ENCODE assay signal across 1 cellular context in genomic region chr18:46621111-46621766, GRCh38.
TF ChIP-seq lines count a peak whose summit lies in the region.

No MANE protein-coding gene starts in this region.

TF ChIP-seq in SK-N-SH treated with all-trans-retinoic acid at 6 μM for 48 hours, 23 proteins besides CTCF, POLR2A, EP300 and RAD21 (continued from another document):
- TF ChIP-seq ZNF70 (CRISPR knock-in tag; IDR thresholded peaks at IDR 0.05), result no peak
